In genomic region chr7:140069298-140069949, GRCh38 we compare ENCODE assay signal across 20 cellular contexts. TPM values are rescaled to one million over a fixed set of nuclear protein-coding genes. Genes with fewer than 3 reads are reported as not detected.
DNase-seq lines count a peak whose midpoint lies in the region; ATAC-seq, FAIRE-seq and TF ChIP-seq lines count a peak whose summit lies in the region.
"Had no signal": no experiment of that assay in that cellular context is flagged by ENCODE, and none has a peak within 500 bp of the region (broad histone marks: within the 10 kb centered on the region; RNA-seq: fewer than 3 reads in every experiment).

No MANE protein-coding gene starts in this region.

- peaks cover 14% of the 10 kb centered on the region for H3K9me3 ChIP-seq in CD4-positive, alpha-beta T cell (ENCODE audit: control insufficient read depth, low read length)
- H3K9me3 ChIP-seq in DND-41 (ENCODE audit: insufficient read depth, low read length, severe bottlenecking), result peaks cover 9% of the 10 kb centered on the region
- H3K9me3 ChIP-seq in K562 (replicated peaks; ENCODE audit: control insufficient read depth, insufficient read depth, low read depth, low read length), result peaks cover 5% of the 10 kb centered on the region; the same call in 1 of the 2 replicates

- H4K20me1 ChIP-seq in DND-41 (ENCODE audit: insufficient read depth, low read length), result no peaks in the 10 kb centered on the region
- no peaks in the 10 kb centered on the region for H4K20me1 ChIP-seq in K562 (replicated peaks; ENCODE audit: control insufficient read depth, insufficient read depth, low read length)

- TF ChIP-seq EP300 in K562 (IDR thresholded peaks at IDR 0.05; ENCODE audit: low read length), result no peak

- TF ChIP-seq RAD21 in K562 (CRISPR knock-in tag; conservative IDR thresholded peaks at IDR 0.05 in 1 of 2, IDR thresholded peaks at IDR 0.05 in 1 of 2), result no peak

- 26% methylated on average over 4 of the region's 4 CpGs for WGBS in K562 (ENCODE audit: insufficient coverage, low coverage, missing lambda C conversion rate)

- H3K9me3 Mint-ChIP-seq in activated T-cell treated with anti-CD3 and anti-CD28 coated beads, Interleukin-2, amount 50 U/mL, for 24 hours, result peaks cover 23% of the 10 kb centered on the region
- H3K9me3 Mint-ChIP-seq in CD4-positive, alpha-beta T cell, result peaks cover 8% of the 10 kb centered on the region

- ATAC-seq in CD4-positive, alpha-beta T cell (ENCODE audit: poor library complexity), result peak; percentile 80
- ATAC-seq in DND-41 (ENCODE audit: insufficient read depth, low read depth), result peak; percentile 93
- ATAC-seq in K562, result peak; percentile 43
- ATAC-seq in GM18858 (IDR thresholded peaks at IDR 0.05; ENCODE audit: unreplicated experiment), result no peak
- ATAC-seq: HepG2 had no signal

- H3K36me3 Mint-ChIP-seq in activated T-cell treated with anti-CD3 and anti-CD28 coated beads, Interleukin-2, amount 50 U/mL, for 24 hours (ENCODE audit: low read depth), result peaks cover 9% of the 10 kb centered on the region
- H3K36me3 Mint-ChIP-seq in CD4-positive, alpha-beta T cell (ENCODE audit: low read depth), result peaks cover 13% of the 10 kb centered on the region

- no peaks in the 10 kb centered on the region for H3K27me3 Mint-ChIP-seq in activated T-cell treated with anti-CD3 and anti-CD28 coated beads, Interleukin-2, amount 50 U/mL, for 24 hours
- peaks cover 7% of the 10 kb centered on the region for H3K27me3 Mint-ChIP-seq in CD4-positive, alpha-beta T cell

- no peaks in the 10 kb centered on the region for H3K79me2 ChIP-seq in DND-41 (ENCODE audit: insufficient read depth, low read length)
- no peaks in the 10 kb centered on the region for H3K79me2 ChIP-seq in K562 (ENCODE audit: control insufficient read depth, insufficient read depth, low read length)

- no peaks in the 10 kb centered on the region for H3K9me1 ChIP-seq in K562 (ENCODE audit: control insufficient read depth, insufficient read depth, low read length)

- TF ChIP-seq CTCF in CD4-positive, alpha-beta T cell (IDR thresholded peaks at IDR 0.05), result no peak
- TF ChIP-seq CTCF in DND-41 (IDR thresholded peaks at IDR 0.05; ENCODE audit: borderline replicate concordance, extremely low read depth, low read length, poor library complexity, severe bottlenecking), result no peak
- TF ChIP-seq CTCF in K562 (IDR thresholded peaks at IDR 0.05 in 2 of 3, conservative IDR thresholded peaks at IDR 0.05 in 1 of 3; ENCODE audit: insufficient read depth in 2 of 3, low read depth in 1 of 3, low read length in 3 of 3), result no peak

- H3K4me3 Mint-ChIP-seq in activated T-cell treated with anti-CD3 and anti-CD28 coated beads, Interleukin-2, amount 50 U/mL, for 24 hours, result no peak overlapping the region
- H3K4me3 Mint-ChIP-seq in CD4-positive, alpha-beta T cell, result no peak overlapping the region

- peaks cover 9% of the 10 kb centered on the region for H3K4me1 Mint-ChIP-seq in activated T-cell treated with anti-CD3 and anti-CD28 coated beads, Interleukin-2, amount 50 U/mL, for 24 hours (ENCODE audit: low read depth)
- H3K4me1 Mint-ChIP-seq in CD4-positive, alpha-beta T cell (ENCODE audit: low read depth), result peaks cover 11% of the 10 kb centered on the region

- no peak overlapping the region for H3K27ac ChIP-seq in CD4-positive, alpha-beta T cell (ENCODE audit: low read depth, low read length)
- H3K27ac ChIP-seq in DND-41 (ENCODE audit: low read length) (no peak overlapping the region), K562 (ENCODE audit: extremely low read depth, low read depth, low read length) (no peak overlapping the region)
- H3K27ac ChIP-seq: C4-2B had no signal

- in situ Hi-C loops in K562 (cut with MboI), result no loop called here

- H2AFZ ChIP-seq in DND-41 (ENCODE audit: low read depth, low read length) (no peak overlapping the region), K562 (ENCODE audit: low read depth, low read length) (peak overlapping the region; percentile 20; the same call in 1 of the 2 replicates)

- DNase-seq in activated T-cell treated with anti-CD3 and anti-CD28 coated beads, Interleukin-2, amount 50 U/mL, for 24 hours, result no peak
- no peak for DNase-seq in activated T-cell treated with anti-CD3 and anti-CD28 coated beads, Interleukin-2, amount 50 U/mL, for 1 hour
- DNase-seq in CD4-positive, alpha-beta T cell, result no peak
- DNase-seq in DND-41 (peak; percentile 42), K562 (ENCODE audit: extremely low read depth in 1 of 4, low spot score in 3 of 4) (no peak), A172 (ENCODE audit: low spot score) (no peak), cardiac septum (ENCODE audit: low spot score) (no peak)
- DNase-seq: AML-193, Caco-2, GDM1, NCI-H1436, NCI-H2029, NCI-H345, NCI-H524 treated with DMSO at 0.1 percent for 48 hours, RPMI8226, SHP77 treated with DMSO at 0.1 percent for 48 hours had no signal

- peak overlapping the region; percentile 11 for H3K27ac Mint-ChIP-seq in activated T-cell treated with anti-CD3 and anti-CD28 coated beads, Interleukin-2, amount 50 U/mL, for 24 hours
- peak overlapping the region; percentile 47 for H3K27ac Mint-ChIP-seq in CD4-positive, alpha-beta T cell

- FAIRE-seq in K562 (lab: Jason Lieb, UNC), result no peak
- FAIRE-seq: H54, HepG2 had no signal

- H3K9ac ChIP-seq in DND-41 (ENCODE audit: low read depth, low read length), result no peak overlapping the region
- H3K9ac ChIP-seq in K562 (ENCODE audit: insufficient read depth in 1 of 2, low read depth in 2 of 2, low read length in 2 of 2), result no peak overlapping the region

- H3K27me3 ChIP-seq in CD4-positive, alpha-beta T cell (ENCODE audit: control insufficient read depth, insufficient read depth, low read length), result no peaks in the 10 kb centered on the region
- no peaks in the 10 kb centered on the region for H3K27me3 ChIP-seq in DND-41 (ENCODE audit: insufficient read depth, low read length, poor library complexity)
- peaks cover 4 to 7% of the 10 kb centered on the region in 2 experiments; a peak in 1 of 5 replicates for H3K27me3 ChIP-seq in K562 (ENCODE audit: control insufficient read depth in 2 of 2, insufficient read depth in 2 of 2, low read length in 2 of 2)

- H3K4me1 ChIP-seq in DND-41 (ENCODE audit: insufficient read depth, low read length) (no peaks in the 10 kb centered on the region), K562 (replicated peaks in 1 of 2; ENCODE audit: control insufficient read depth in 2 of 2, insufficient read depth in 2 of 2, low read length in 2 of 2) (no peaks in the 10 kb centered on the region; a peak in 1 of 5 replicates)
- H3K4me1 ChIP-seq: Caco-2 had no signal

- H3K4me3 ChIP-seq in DND-41 (ENCODE audit: low read depth in 1 of 2, low read length in 2 of 2), result no peak overlapping the region
- H3K4me3 ChIP-seq in K562, result no peak overlapping the region

- POLR2A ChIA-PET in CD4-positive, alpha-beta T cell (lab: Charles Lee), result no interaction called here
- POLR2A ChIA-PET in K562 (lab: Yijun Ruan, JAX), result interaction anchor here (1.6 to 3.1 kb wide), 2 partner anchors 9 to 16 kb away, joined by 5 to 14 read pairs; no protein-coding TSS in a partner anchor

- H3K4me2 ChIP-seq in DND-41 (ENCODE audit: insufficient read depth, low read length) (no peak overlapping the region), K562 (ENCODE audit: insufficient read depth, low read length) (no peak overlapping the region)

- BruUV-seq in K562 (replicated peaks; lab: Mats Ljungman, UMichigan), result no TSS peak

- intact Hi-C loops in CD4-positive, alpha-beta T cell (cut with DNase I, micrococcal nuclease), result loop anchor here in 1 of 2 experiments (10.0 kb wide), 1 partner anchor 405 kb away; the partner anchor contains the start of gene MKRN1
- intact Hi-C loops in K562 (cut with micrococcal nuclease), result no loop called here
- intact Hi-C loops in cardiac septum (cut with DNase I), result loop anchor here (10.0 kb wide), 1 partner anchor 255 kb away; no protein-coding TSS in a partner anchor

- no peak for TF ChIP-seq POLR2A in K562 (conservative IDR thresholded peaks at IDR 0.05)

- CTCF ChIA-PET in CD4-positive, alpha-beta T cell (lab: Charles Lee), result interaction anchor here (0.7 kb wide), 1 partner anchor 10 kb away, joined by 3 read pairs; no protein-coding TSS in a partner anchor
- CTCF ChIA-PET in K562 (lab: Yijun Ruan, JAX; ENCODE audit: low intra/inter-chr PET ratio), result no interaction called here

- H3K36me3 ChIP-seq in DND-41 (ENCODE audit: insufficient read depth, low read length) (no peaks in the 10 kb centered on the region), K562 (ENCODE audit: control insufficient read depth, insufficient read depth, low read length) (no peaks in the 10 kb centered on the region)

TF ChIP-seq in K562, 482 proteins besides CTCF, POLR2A, EP300 and RAD21 (continues in another document):
- TF ChIP-seq ZNF785 (CRISPR knock-in tag; IDR thresholded peaks at IDR 0.05) (no peak), PRMT5 (CRISPR knock-in tag; IDR thresholded peaks at IDR 0.05) (no peak), ZNF3 (CRISPR knock-in tag; IDR thresholded peaks at IDR 0.05) (no peak)

RNA-seq across cellular contexts. Expression of gene PARP12, which starts 6.7 kb away (rescaled TPM):
- 10 to 100 TPM; 76.7 to 78.5 TPM for total RNA-seq in CD4-positive, alpha-beta T cell
- 109 and 119 TPM in 2 replicates for total RNA-seq in K562 (2011; cell fraction: chromatin; rRNA removed; ENCODE audit: low replicate concordance)
- 57.4 and 59.0 TPM in 2 replicates for total RNA-seq in K562 (2011; cell fraction: nucleolus; rRNA removed)
- total RNA-seq in K562 (2011; cell fraction: nucleoplasm; rRNA removed), result 88.5 and 107 TPM in 2 replicates
- total RNA-seq in K562 (2014; rRNA removed), result 20.4 and 25.7 TPM in 2 replicates
- total RNA-seq in K562 (2014; rRNA removed; fragmentation: Illumina TruSeq; extraction: Trizol), result 20.6 and 23.5 TPM in 2 replicates
- total RNA-seq in K562 (2015; rRNA removed; fragmentation: Illumina TruSeq; extraction: Trizol), result 22.1 and 23.4 TPM in 2 replicates
- 23.3 and 25.5 TPM in 2 replicates for total RNA-seq in K562 (2021)
- 35.6 and 40.4 TPM in 2 replicates for polyA plus RNA-seq in K562 (2011; rRNA removed)
- polyA plus RNA-seq in K562 (2011; cell fraction: cytosol; rRNA removed), result 26.6 and 44.3 TPM in 2 replicates
- polyA plus RNA-seq in K562 (2011; cell fraction: nucleus; rRNA removed), result 108 and 147 TPM in 2 replicates
- polyA plus RNA-seq in K562 (2012), result 18.4 and 26.4 TPM in 2 replicates
- polyA plus RNA-seq in K562 (2014; fragmentation: Illumina TruSeq; extraction: Trizol), result 24.7 and 27.7 TPM in 2 replicates
- polyA plus RNA-seq in K562 (2014; fragmentation: Nextera tagmentation; extraction: Ambion mirVana), result 1 to 10 TPM; 4.6 to 7.1 TPM
- 21.4 and 23.9 TPM in 2 replicates for polyA plus RNA-seq in K562 (2014; rRNA removed)
- polyA minus RNA-seq in K562 (2011; rRNA and poly(A)+ RNA removed), result 33.4 and 43.2 TPM in 2 replicates
- polyA minus RNA-seq in K562 (2011; cell fraction: cytosol; rRNA and poly(A)+ RNA removed), result 21.9 and 24.1 TPM in 2 replicates
- polyA minus RNA-seq in K562 (2011; cell fraction: nucleus; rRNA and poly(A)+ RNA removed), result 31.2 and 37.2 TPM in 2 replicates
- 19.6 and 23.1 TPM in 2 replicates for total RNA-seq in A172 (2014; rRNA removed; shearing (Covaris generic))
- 12.5 TPM for total RNA-seq in cardiac septum
